In genomic region chr2:200472853-200473464, GRCh38 we compare ENCODE assay signal across 17 cellular contexts. TPM values are rescaled to one million over a fixed set of nuclear protein-coding genes. Genes with fewer than 3 reads are reported as not detected.
DNase-seq lines count a peak whose midpoint lies in the region; ATAC-seq, FAIRE-seq and TF ChIP-seq lines count a peak whose summit lies in the region.
"Had no signal": no experiment of that assay in that cellular context is flagged by ENCODE, and none has a peak within 500 bp of the region (broad histone marks: within the 10 kb centered on the region; RNA-seq: fewer than 3 reads in every experiment).

No MANE protein-coding gene starts in this region.

- TF ChIP-seq CTCF in GM13977 (IDR thresholded peaks at IDR 0.05; ENCODE audit: extremely low read depth, insufficient read depth, missing control alignments) (no peak), GM12878 (IDR thresholded peaks at IDR 0.05 in 2 of 3, conservative IDR thresholded peaks at IDR 0.05 in 1 of 3; ENCODE audit: control insufficient read depth in 2 of 3, extremely low read depth in 1 of 3, insufficient read depth in 1 of 3, low read depth in 3 of 3, low read length in 3 of 3) (no peak), pancreas (IDR thresholded peaks at IDR 0.05) (no peak), sigmoid colon (IDR thresholded peaks at IDR 0.05) (no peak), PC-3 (conservative IDR thresholded peaks at IDR 0.05; ENCODE audit: low read depth, low read length) (no peak), type B pancreatic cell (conservative IDR thresholded peaks at IDR 0.05) (no peak)

- RAD21 ChIA-PET in GM12878 (lab: Charles Lee; ENCODE audit: unreplicated experiment): interaction anchor here (0.8 to 5.5 kb wide), 5 partner anchors 10 to 493 kb away, joined by 3 to 91 read pairs (median 15); no protein-coding TSS in a partner anchor

- no peak for TF ChIP-seq POLR2A in GM12878 (IDR thresholded peaks at IDR 0.05; ENCODE audit: low read depth, low read length)
- no peak for TF ChIP-seq POLR2A in sigmoid colon (IDR thresholded peaks at IDR 0.05)

- WGBS in GM12878 (ENCODE audit: insufficient coverage, insufficient replicate concordance, low lambda C conversion rate, missing lambda C conversion rate): 77% methylated on average over 14 of the region's 14 CpGs
- 90 to 91% methylated on average over 14 of the region's 14 CpGs for WGBS in pancreas, 2 donors
- 92 to 94% methylated on average over 14 of the region's 14 CpGs for WGBS in sigmoid colon, 2 donors

- no peaks in the 10 kb centered on the region for H3K79me2 ChIP-seq in GM12878 (ENCODE audit: control insufficient read depth, insufficient read depth, low read length)
- H3K79me2 ChIP-seq in PC-3 (ENCODE audit: low read length): no peaks in the 10 kb centered on the region

- POLR2A ChIA-PET in GM12878 (lab: Charles Lee) (interaction anchor here (0.9 to 1.4 kb wide), 3 partner anchors 10 to 315 kb away, joined by 3 to 7 read pairs (median 3); no protein-coding TSS in a partner anchor), PC-3 (lab: Charles Lee; ENCODE audit: unreplicated experiment) (no interaction called here)

- CTCF ChIA-PET in GM12878 (lab: Yijun Ruan, JAX): interaction anchor here (0.6 to 4.9 kb wide), 10 partner anchors 10 to 497 kb away, joined by 3 to 147 read pairs (median 25); no protein-coding TSS in a partner anchor
- CTCF ChIA-PET in PC-3 (lab: Charles Lee): no interaction called here

- H3K9ac ChIP-seq in GM12878 (ENCODE audit: control insufficient read depth, insufficient read depth, low read length): no peak overlapping the region
- H3K9ac ChIP-seq in PC-3 (ENCODE audit: low read length): no peak overlapping the region

- peaks cover 43% of the 10 kb centered on the region for H3K36me3 Mint-ChIP-seq in type B pancreatic cell

- no peak overlapping the region for H3K27ac Mint-ChIP-seq in type B pancreatic cell
- H3K27ac Mint-ChIP-seq: B cell; CD4-positive, CD25-positive, alpha-beta regulatory T cell had no signal

- no peaks in the 10 kb centered on the region for H3K27me3 Mint-ChIP-seq in type B pancreatic cell
- H3K27me3 Mint-ChIP-seq: B cell; CD4-positive, CD25-positive, alpha-beta regulatory T cell had no signal

- H3K9me3 ChIP-seq in GM12878 (replicated peaks; ENCODE audit: control insufficient read depth, insufficient read depth, low read length): no peaks in the 10 kb centered on the region
- no peaks in the 10 kb centered on the region for H3K9me3 ChIP-seq in pancreas
- H3K9me3 ChIP-seq in sigmoid colon: no peaks in the 10 kb centered on the region
- H3K9me3 ChIP-seq in PC-3 (ENCODE audit: low read length): no peaks in the 10 kb centered on the region
- H3K9me3 ChIP-seq: HAP-1 had no signal

- no peak overlapping the region for H3K4me3 Mint-ChIP-seq in type B pancreatic cell
- H3K4me3 Mint-ChIP-seq: B cell; CD4-positive, CD25-positive, alpha-beta regulatory T cell had no signal

- SMC1A ChIA-PET in GM12878 (lab: Charles Lee; ENCODE audit: uncharacterized antibody, unreplicated experiment): interaction anchor here (1.2 to 5.3 kb wide), 6 partner anchors 10 to 494 kb away, joined by 3 to 74 read pairs (median 26); partner anchors contain the start of gene SPATS2L

- H3K27me3 ChIP-seq in GM12878 (replicated peaks in 1 of 2; ENCODE audit: control insufficient read depth in 2 of 2, insufficient read depth in 2 of 2, low read length in 1 of 2) (no peaks in the 10 kb centered on the region), pancreas (no peaks in the 10 kb centered on the region), sigmoid colon (no peaks in the 10 kb centered on the region), PC-3 (ENCODE audit: low read length) (no peaks in the 10 kb centered on the region)

- H3K9me2 ChIP-seq in PC-3 (replicated peaks; ENCODE audit: low read length): no peaks in the 10 kb centered on the region

- no peak for TF ChIP-seq RAD21 in GM12878 (IDR thresholded peaks at IDR 0.05; ENCODE audit: insufficient read depth, low read depth, low read length)

- H3K27ac ChIP-seq in GM12878 (ENCODE audit: control insufficient read depth, insufficient read depth): peak overlapping the region; percentile 61
- H3K27ac ChIP-seq in pancreas: no peak overlapping the region
- no peak overlapping the region for H3K27ac ChIP-seq in sigmoid colon
- no peak overlapping the region for H3K27ac ChIP-seq in PC-3 (ENCODE audit: low read length)

- intact Hi-C loops in GM12878 (cut with micrococcal nuclease; ENCODE audit: unreplicated experiment) (no loop called here), pancreas (cut with DNase I) (loop anchor here (10.0 kb wide), 3 partner anchors 478 to 498 kb away; no protein-coding TSS in a partner anchor), sigmoid colon (cut with DNase I) (loop anchor here (10.0 kb wide), 1 partner anchor 318 kb away; no protein-coding TSS in a partner anchor), PC-3 (cut with micrococcal nuclease) (no loop called here)

- H3K4me3 ChIP-seq in GM12878 (no peak overlapping the region), pancreas (no peak overlapping the region), sigmoid colon (no peak overlapping the region), PC-3 (ENCODE audit: low read length) (no peak overlapping the region)
- H3K4me3 ChIP-seq: HAP-1, K562 had no signal

- peaks cover 36% of the 10 kb centered on the region for H3K4me1 Mint-ChIP-seq in type B pancreatic cell (ENCODE audit: unreplicated experiment)

- ATAC-seq in GM19463 (IDR thresholded peaks at IDR 0.05; ENCODE audit: unreplicated experiment) (peak; percentile 35), GM12878 (peak; percentile 64), pancreas (peak in 3 of 4 donors; percentile 20 to 63 (median 24)), PC-3 (no peak)
- ATAC-seq: K562, Panc1 had no signal

- H3K4me2 ChIP-seq in GM12878 (ENCODE audit: control insufficient read depth, insufficient read depth) (peak overlapping the region; percentile 13; the same call in 1 of the 2 replicates), PC-3 (ENCODE audit: low read length) (no peak overlapping the region)

- H3K36me3 ChIP-seq in GM12878 (ENCODE audit: control insufficient read depth in 2 of 2, insufficient read depth in 2 of 2, low read length in 1 of 2) (peaks cover 0 to 2% of the 10 kb centered on the region in 2 experiments; a peak in 2 of 4 replicates), pancreas (peaks cover 0 to 23% (median 2%) of the 10 kb centered on the region in 3 donors), sigmoid colon (peaks cover 3 to 69% (median 25%) of the 10 kb centered on the region in 4 donors), PC-3 (ENCODE audit: low read depth, low read length) (peaks cover 76% of the 10 kb centered on the region)

- TF ChIP-seq EP300 in GM12878 (IDR thresholded peaks at IDR 0.05; ENCODE audit: borderline replicate concordance in 1 of 2, control insufficient read depth in 1 of 2, low read depth in 2 of 2, low read length in 2 of 2) (0 out of 4 replicates have a peak, but pooled peaks of 1 of the 2 experiments have one; percentile 19), sigmoid colon (IDR thresholded peaks at IDR 0.05) (no peak)

- in situ Hi-C loops in GM13977 (cut with MboI; ENCODE audit: low pct_unique_long_range_greater_than_20kb, low sequenced_read_pairs, unreplicated experiment): no loop called here
- in situ Hi-C loops in GM12878 (cut with MboI): loop anchor here (5.0 kb wide), 1 partner anchor 496 kb away; no protein-coding TSS in a partner anchor

- H3F3A ChIP-seq in PC-3 (ENCODE audit: low read length, unreplicated experiment): no peaks in the 10 kb centered on the region

- H3K4me1 ChIP-seq in GM12878 (ENCODE audit: control insufficient read depth, insufficient read depth, low read length) (peaks cover 30% of the 10 kb centered on the region), pancreas (no peaks in the 10 kb centered on the region), sigmoid colon (peaks cover 0 to 29% (median 16%) of the 10 kb centered on the region in 4 donors), PC-3 (ENCODE audit: insufficient read depth, low read length) (0 out of 2 replicates have a peak, but pooled peaks cover 2% of the 10 kb centered on the region)
- H3K4me1 ChIP-seq: HAP-1 had no signal

- no peaks in the 10 kb centered on the region for H3K9me3 Mint-ChIP-seq in type B pancreatic cell
- H3K9me3 Mint-ChIP-seq: CD4-positive, CD25-positive, alpha-beta regulatory T cell had no signal

- FAIRE-seq in GM12878 (lab: Jason Lieb, UNC): no peak
- FAIRE-seq in pancreas (lab: Jason Lieb, UNC): no peak
- FAIRE-seq: K562 had no signal

- DNase-seq in GM13977 (ENCODE audit: low spot score): peak; percentile 29
- DNase-seq in GM12878 (ENCODE audit: low read depth, low spot score): no peak
- no peak for DNase-seq in pancreas
- no peak for DNase-seq in sigmoid colon
- DNase-seq in PC-3: no peak
- no peak for DNase-seq in type B pancreatic cell (ENCODE audit: extremely low spot score, unreplicated experiment)
- DNase-seq: CD4-positive, CD25-positive, alpha-beta regulatory T cell; NCI-H1436 treated with DMSO at 0.1 percent for 48 hours; NCI-H2029 treated with DMSO at 0.1 percent for 48 hours; NCI-H510A treated with DMSO at 0.1 percent for 48 hours; NCI-H82; SW 1271 had no signal

- no TSS peak for BruUV-seq in GM12878 (replicated peaks; lab: Mats Ljungman, UMichigan)
- BruUV-seq in PC-3 (replicated peaks; lab: Mats Ljungman, UMichigan): no TSS peak

- no peaks in the 10 kb centered on the region for H4K20me1 ChIP-seq in GM12878 (ENCODE audit: control insufficient read depth, insufficient read depth)
- H4K20me1 ChIP-seq in PC-3 (ENCODE audit: low read length): no peaks in the 10 kb centered on the region

- H2AFZ ChIP-seq in GM12878 (ENCODE audit: control insufficient read depth, low read depth, low read length) (no peak overlapping the region), PC-3 (ENCODE audit: low read length) (no peak overlapping the region)

RNA-seq across cellular contexts. Expression of gene KCTD18, which starts 36.9 kb away (rescaled TPM):
- total RNA-seq in GM12878 (2013; cell fraction: nucleolus; rRNA removed): 13.7 and 14.0 TPM in 2 replicates
- 14.9 and 19.3 TPM in 2 replicates for total RNA-seq in GM12878 (2014; rRNA removed)
- 16.3 and 16.9 TPM in 2 replicates for total RNA-seq in GM12878 (2014; rRNA removed; fragmentation: Illumina TruSeq; extraction: Trizol)
- 12.3 and 14.2 TPM in 2 replicates for total RNA-seq in GM12878 (2021)
- polyA plus RNA-seq in GM12878 (2011; ENCODE audit: low read depth): 6.8 TPM
- polyA plus RNA-seq in GM12878 (2011; rRNA removed): 8.7 and 10.3 TPM in 2 replicates
- polyA plus RNA-seq in GM12878 (2011; cell fraction: cytosol; rRNA removed): 5.6 and 5.7 TPM in 2 replicates
- polyA plus RNA-seq in GM12878 (2011; cell fraction: nucleus; rRNA removed): 9.7 and 10.0 TPM in 2 replicates
- polyA plus RNA-seq in GM12878 (2012): 12.3 and 13.7 TPM in 2 replicates
- polyA plus RNA-seq in GM12878 (2014; fragmentation: Illumina TruSeq; extraction: Trizol): 12.7 and 16.8 TPM in 2 replicates
- polyA plus RNA-seq in GM12878 (2014; fragmentation: Nextera tagmentation; extraction: Ambion mirVana): 1 to 10 TPM; 1.4 to 3.7 TPM
- 10.8 and 11.5 TPM in 2 replicates for polyA plus RNA-seq in GM12878 (2014; rRNA removed)
- polyA plus RNA-seq in GM12878 (2016; fragmentation: Nextera tagmentation; extraction: Ambion mirVana): 10 to 100 TPM; 13.5 to 13.9 TPM
- polyA minus RNA-seq in GM12878 (2011; rRNA and poly(A)+ RNA removed): 3.6 and 3.7 TPM in 2 replicates
- polyA minus RNA-seq in GM12878 (2011; cell fraction: cytosol; rRNA and poly(A)+ RNA removed): 2.8 and 5.2 TPM in 2 replicates
- 3.3 and 4.0 TPM in 2 replicates for polyA minus RNA-seq in GM12878 (2011; cell fraction: nucleus; rRNA and poly(A)+ RNA removed)
- total RNA-seq in pancreas: 10 to 100 TPM in 3 of 6 donors, 1 to 10 TPM in 3; 8.9 to 13.5 (median 10.3) TPM
- polyA plus RNA-seq in pancreas: 1 to 10 TPM; 5.0 to 8.1 TPM
- total RNA-seq in sigmoid colon: 10 to 100 TPM; 18.1 to 33.9 (median 25.1) TPM
- polyA plus RNA-seq in sigmoid colon: 10 to 100 TPM; 10.5 to 12.6 (median 12.0) TPM
- 10.4 and 13.0 TPM in 2 replicates for total RNA-seq in PC-3 (2014; rRNA removed)
- 10.2 and 10.9 TPM in 2 replicates for total RNA-seq in type B pancreatic cell (ENCODE audit: low replicate concordance)

RNA-seq across cellular contexts. Expression of gene SGO2, which starts 53.0 kb away (rescaled TPM):
- total RNA-seq in GM12878 (2013; cell fraction: nucleolus; rRNA removed): 58.3 and 61.7 TPM in 2 replicates
- 18.5 and 22.2 TPM in 2 replicates for total RNA-seq in GM12878 (2014; rRNA removed)
- 21.8 and 22.4 TPM in 2 replicates for total RNA-seq in GM12878 (2014; rRNA removed; fragmentation: Illumina TruSeq; extraction: Trizol)
- 21.7 and 22.3 TPM in 2 replicates for total RNA-seq in GM12878 (2021)
- polyA plus RNA-seq in GM12878 (2011; ENCODE audit: low read depth): 4.1 TPM
- polyA plus RNA-seq in GM12878 (2011; rRNA removed): 26.7 and 59.4 TPM in 2 replicates
- 4.4 and 4.5 TPM in 2 replicates for polyA plus RNA-seq in GM12878 (2011; cell fraction: cytosol; rRNA removed)
- 24.0 and 26.2 TPM in 2 replicates for polyA plus RNA-seq in GM12878 (2011; cell fraction: nucleus; rRNA removed)
- polyA plus RNA-seq in GM12878 (2012): 7.7 and 12.3 TPM in 2 replicates
- polyA plus RNA-seq in GM12878 (2014; fragmentation: Illumina TruSeq; extraction: Trizol): 33.4 and 39.4 TPM in 2 replicates
- 10 to 100 TPM; 15.8 to 30.7 TPM for polyA plus RNA-seq in GM12878 (2014; fragmentation: Nextera tagmentation; extraction: Ambion mirVana)
- polyA plus RNA-seq in GM12878 (2014; rRNA removed): 11.3 and 16.7 TPM in 2 replicates
- polyA plus RNA-seq in GM12878 (2016; fragmentation: Nextera tagmentation; extraction: Ambion mirVana): 10 to 100 TPM; 42.5 to 55.2 TPM
- polyA minus RNA-seq in GM12878 (2011; rRNA and poly(A)+ RNA removed): 17.1 and 21.9 TPM in 2 replicates
- 7.5 and 9.0 TPM in 2 replicates for polyA minus RNA-seq in GM12878 (2011; cell fraction: cytosol; rRNA and poly(A)+ RNA removed)
- polyA minus RNA-seq in GM12878 (2011; cell fraction: nucleus; rRNA and poly(A)+ RNA removed): 34.7 and 52.3 TPM in 2 replicates
- under 1 TPM; 0.38 to 0.83 (median 0.65) TPM for total RNA-seq in pancreas
- under 1 TPM; 0.27 to 0.49 TPM for polyA plus RNA-seq in pancreas
- total RNA-seq in sigmoid colon: 1 to 10 TPM; 1.1 to 3.3 (median 2.2) TPM
- polyA plus RNA-seq in sigmoid colon: 1 to 10 TPM in 2 of 3 donors, under 1 TPM in 1; 0.60 to 5.0 (median 1.8) TPM
- total RNA-seq in PC-3 (2014; rRNA removed): 23.5 and 25.6 TPM in 2 replicates
- total RNA-seq in type B pancreatic cell (ENCODE audit: low replicate concordance): 5.5 and 19.9 TPM in 2 replicates

Comparison
In these comparisons a context has a peak if more than half of its experiments do, and no peak if none do; other contexts are left out.
1. intact Hi-C loops: an anchor here in pancreas (10.0 kb wide) and sigmoid colon (10.0 kb wide); none called in GM12878 and PC-3.